Comparison of ENCODE assay signal across 1 cellular context in the genomic region with DNA sequence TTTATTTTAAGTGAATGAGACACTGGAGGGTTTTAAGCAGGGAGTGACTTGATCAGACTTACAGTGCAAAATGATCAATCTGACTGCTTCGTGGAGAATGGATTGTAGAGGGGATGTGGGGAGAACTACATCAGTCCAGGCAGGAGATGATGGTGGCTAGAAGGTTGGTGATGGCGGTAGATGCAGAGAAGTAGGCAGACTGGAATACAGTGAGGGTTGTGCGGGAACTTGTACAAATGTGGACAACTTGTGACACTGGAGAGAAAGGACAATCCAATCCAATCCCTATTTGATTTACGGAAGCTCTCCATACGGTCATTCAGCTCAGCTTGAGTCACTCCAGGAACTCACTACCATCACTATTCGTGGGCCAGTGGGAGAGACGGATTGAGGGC.
TF ChIP-seq lines count a peak whose summit lies in the region.

No MANE protein-coding gene starts in this region.

TF ChIP-seq in H1, 55 proteins besides CTCF, POLR2A, EP300 and RAD21:
- TF ChIP-seq SUZ12 (IDR thresholded peaks at IDR 0.05; ENCODE audit: low read length) (no peak), NANOG (IDR thresholded peaks at IDR 0.05; ENCODE audit: insufficient read depth, low read depth, low read length, poor library complexity, severe bottlenecking) (no peak), BCL11A (IDR thresholded peaks at IDR 0.05; ENCODE audit: low read depth in 2 of 2, low read length in 2 of 2) (no peak), SP1 (IDR thresholded peaks at IDR 0.05; ENCODE audit: low read depth, low read length) (no peak), KDM1A (IDR thresholded peaks at IDR 0.05; ENCODE audit: borderline replicate concordance, low read length) (no peak), CHD2 (IDR thresholded peaks at IDR 0.05; ENCODE audit: low read length) (no peak), SIRT6 (IDR thresholded peaks at IDR 0.05; ENCODE audit: low read length) (no peak), CBX5 (IDR thresholded peaks at IDR 0.05; ENCODE audit: low read depth, low read length) (no peak), SIN3A (conservative IDR thresholded peaks at IDR 0.05 in 1 of 2, IDR thresholded peaks at IDR 0.05 in 1 of 2; ENCODE audit: low read depth in 1 of 2, low read length in 2 of 2) (no peak), KDM5A (IDR thresholded peaks at IDR 0.05; ENCODE audit: low read length) (no peak; the same call in 1 of the 2 replicates), EGR1 (IDR thresholded peaks at IDR 0.05; ENCODE audit: borderline replicate concordance, low read depth, low read length) (no peak), SP2 (IDR thresholded peaks at IDR 0.05; ENCODE audit: low read length) (no peak), GTF2F1 (IDR thresholded peaks at IDR 0.05; ENCODE audit: borderline replicate concordance, low read depth, low read length) (no peak), RFX5 (IDR thresholded peaks at IDR 0.05; ENCODE audit: borderline replicate concordance, low read depth, low read length) (no peak), TBP (IDR thresholded peaks at IDR 0.05; ENCODE audit: low read depth, low read length) (no peak), CTBP2 (IDR thresholded peaks at IDR 0.05; ENCODE audit: borderline replicate concordance, insufficient read depth, insufficient read length, low read length) (no peak), ZNF274 (IDR thresholded peaks at IDR 0.05; ENCODE audit: borderline replicate concordance, extremely low read depth, low read length) (no peak), KDM4A (IDR thresholded peaks at IDR 0.05; ENCODE audit: low read depth, low read length, severe bottlenecking) (no peak), TEAD4 (IDR thresholded peaks at IDR 0.05; ENCODE audit: low read depth, low read length) (no peak)
- TF ChIP-seq, protein P1, sequence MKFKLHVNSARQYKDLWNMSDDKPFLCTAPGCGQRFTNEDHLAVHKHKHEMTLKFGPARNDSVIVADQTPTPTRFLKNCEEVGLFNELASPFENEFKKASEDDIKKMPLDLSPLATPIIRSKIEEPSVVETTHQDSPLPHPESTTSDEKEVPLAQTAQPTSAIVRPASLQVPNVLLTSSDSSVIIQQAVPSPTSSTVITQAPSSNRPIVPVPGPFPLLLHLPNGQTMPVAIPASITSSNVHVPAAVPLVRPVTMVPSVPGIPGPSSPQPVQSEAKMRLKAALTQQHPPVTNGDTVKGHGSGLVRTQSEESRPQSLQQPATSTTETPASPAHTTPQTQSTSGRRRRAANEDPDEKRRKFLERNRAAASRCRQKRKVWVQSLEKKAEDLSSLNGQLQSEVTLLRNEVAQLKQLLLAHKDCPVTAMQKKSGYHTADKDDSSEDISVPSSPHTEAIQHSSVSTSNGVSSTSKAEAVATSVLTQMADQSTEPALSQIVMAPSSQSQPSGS (IDR thresholded peaks at IDR 0.05; ENCODE audit: low read length): no peak
